ENCODE assay signal across 1 cellular context in the genomic region with DNA sequence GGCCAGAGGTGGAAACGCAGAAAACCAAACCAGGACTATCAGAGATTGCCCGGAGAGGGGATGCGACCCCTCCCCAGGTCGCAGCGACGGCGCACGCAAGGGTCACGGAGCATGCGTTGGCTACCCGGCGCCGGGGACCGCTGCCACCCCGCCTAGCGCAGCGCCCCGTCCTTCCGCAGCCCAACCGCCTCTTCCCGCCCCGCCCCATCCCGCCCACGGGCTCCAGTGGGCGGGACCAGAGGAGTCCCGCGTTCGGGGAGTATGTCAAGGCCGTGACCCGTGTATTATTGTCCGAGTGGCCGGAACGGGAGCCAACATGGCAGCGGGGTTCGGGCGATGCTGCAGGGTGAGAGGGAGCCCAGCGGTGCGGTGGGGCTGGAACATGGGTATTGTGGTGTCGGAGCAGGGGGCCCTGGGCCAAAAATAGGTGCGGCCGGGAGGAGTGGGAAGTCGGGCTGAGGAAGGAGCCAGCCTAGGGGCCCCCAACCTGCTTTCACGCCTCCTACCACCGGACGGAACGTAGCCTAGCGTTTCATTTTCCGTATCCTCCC.
TF ChIP-seq lines count a peak whose summit lies in the region.

Gene ACADM (plus strand): TSS at position 238 of the 551 bp plus-strand sequence. CDS start 79 bp downstream, at position 317.

TF ChIP-seq in WTC11, 78 proteins besides CTCF, POLR2A, EP300 and RAD21 (continued from another document and continues in another):
- 0 out of 2 replicates have a peak, but pooled peaks have one; percentile 53 for TF ChIP-seq ZNF219 (CRISPR knock-in tag; IDR thresholded peaks at IDR 0.05; ENCODE audit: borderline replicate concordance)
- TF ChIP-seq, protein P1, sequence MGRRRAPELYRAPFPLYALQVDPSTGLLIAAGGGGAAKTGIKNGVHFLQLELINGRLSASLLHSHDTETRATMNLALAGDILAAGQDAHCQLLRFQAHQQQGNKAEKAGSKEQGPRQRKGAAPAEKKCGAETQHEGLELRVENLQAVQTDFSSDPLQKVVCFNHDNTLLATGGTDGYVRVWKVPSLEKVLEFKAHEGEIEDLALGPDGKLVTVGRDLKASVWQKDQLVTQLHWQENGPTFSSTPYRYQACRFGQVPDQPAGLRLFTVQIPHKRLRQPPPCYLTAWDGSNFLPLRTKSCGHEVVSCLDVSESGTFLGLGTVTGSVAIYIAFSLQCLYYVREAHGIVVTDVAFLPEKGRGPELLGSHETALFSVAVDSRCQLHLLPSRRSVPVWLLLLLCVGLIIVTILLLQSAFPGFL (CRISPR knock-in tag; IDR thresholded peaks at IDR 0.05; ENCODE audit: borderline replicate concordance): no peak
- TF ChIP-seq RORB (CRISPR knock-in tag; IDR thresholded peaks at IDR 0.05): no peak
- TF ChIP-seq ZMAT4 (CRISPR knock-in tag; IDR thresholded peaks at IDR 0.05): no peak
- TF ChIP-seq ELF4 (CRISPR knock-in tag; IDR thresholded peaks at IDR 0.05; ENCODE audit: low read depth): no peak
- no peak for TF ChIP-seq TCF7 (CRISPR knock-in tag; IDR thresholded peaks at IDR 0.05; ENCODE audit: low read depth)
- TF ChIP-seq, protein P2, sequence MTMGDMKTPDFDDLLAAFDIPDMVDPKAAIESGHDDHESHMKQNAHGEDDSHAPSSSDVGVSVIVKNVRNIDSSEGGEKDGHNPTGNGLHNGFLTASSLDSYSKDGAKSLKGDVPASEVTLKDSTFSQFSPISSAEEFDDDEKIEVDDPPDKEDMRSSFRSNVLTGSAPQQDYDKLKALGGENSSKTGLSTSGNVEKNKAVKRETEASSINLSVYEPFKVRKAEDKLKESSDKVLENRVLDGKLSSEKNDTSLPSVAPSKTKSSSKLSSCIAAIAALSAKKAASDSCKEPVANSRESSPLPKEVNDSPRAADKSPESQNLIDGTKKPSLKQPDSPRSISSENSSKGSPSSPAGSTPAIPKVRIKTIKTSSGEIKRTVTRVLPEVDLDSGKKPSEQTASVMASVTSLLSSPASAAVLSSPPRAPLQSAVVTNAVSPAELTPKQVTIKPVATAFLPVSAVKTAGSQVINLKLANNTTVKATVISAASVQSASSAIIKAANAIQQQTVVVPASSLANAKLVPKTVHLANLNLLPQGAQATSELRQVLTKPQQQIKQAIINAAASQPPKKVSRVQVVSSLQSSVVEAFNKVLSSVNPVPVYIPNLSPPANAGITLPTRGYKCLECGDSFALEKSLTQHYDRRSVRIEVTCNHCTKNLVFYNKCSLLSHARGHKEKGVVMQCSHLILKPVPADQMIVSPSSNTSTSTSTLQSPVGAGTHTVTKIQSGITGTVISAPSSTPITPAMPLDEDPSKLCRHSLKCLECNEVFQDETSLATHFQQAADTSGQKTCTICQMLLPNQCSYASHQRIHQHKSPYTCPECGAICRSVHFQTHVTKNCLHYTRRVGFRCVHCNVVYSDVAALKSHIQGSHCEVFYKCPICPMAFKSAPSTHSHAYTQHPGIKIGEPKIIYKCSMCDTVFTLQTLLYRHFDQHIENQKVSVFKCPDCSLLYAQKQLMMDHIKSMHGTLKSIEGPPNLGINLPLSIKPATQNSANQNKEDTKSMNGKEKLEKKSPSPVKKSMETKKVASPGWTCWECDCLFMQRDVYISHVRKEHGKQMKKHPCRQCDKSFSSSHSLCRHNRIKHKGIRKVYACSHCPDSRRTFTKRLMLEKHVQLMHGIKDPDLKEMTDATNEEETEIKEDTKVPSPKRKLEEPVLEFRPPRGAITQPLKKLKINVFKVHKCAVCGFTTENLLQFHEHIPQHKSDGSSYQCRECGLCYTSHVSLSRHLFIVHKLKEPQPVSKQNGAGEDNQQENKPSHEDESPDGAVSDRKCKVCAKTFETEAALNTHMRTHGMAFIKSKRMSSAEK (CRISPR knock-in tag; IDR thresholded peaks at IDR 0.05; ENCODE audit: borderline replicate concordance): no peak
- TF ChIP-seq, protein P3, sequence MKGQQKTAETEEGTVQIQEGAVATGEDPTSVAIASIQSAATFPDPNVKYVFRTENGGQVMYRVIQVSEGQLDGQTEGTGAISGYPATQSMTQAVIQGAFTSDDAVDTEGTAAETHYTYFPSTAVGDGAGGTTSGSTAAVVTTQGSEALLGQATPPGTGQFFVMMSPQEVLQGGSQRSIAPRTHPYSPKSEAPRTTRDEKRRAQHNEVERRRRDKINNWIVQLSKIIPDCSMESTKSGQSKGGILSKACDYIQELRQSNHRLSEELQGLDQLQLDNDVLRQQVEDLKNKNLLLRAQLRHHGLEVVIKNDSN (CRISPR knock-in tag; IDR thresholded peaks at IDR 0.05): peak; percentile 40; the same call in 1 of the 2 replicates
- TF ChIP-seq, protein P4, sequence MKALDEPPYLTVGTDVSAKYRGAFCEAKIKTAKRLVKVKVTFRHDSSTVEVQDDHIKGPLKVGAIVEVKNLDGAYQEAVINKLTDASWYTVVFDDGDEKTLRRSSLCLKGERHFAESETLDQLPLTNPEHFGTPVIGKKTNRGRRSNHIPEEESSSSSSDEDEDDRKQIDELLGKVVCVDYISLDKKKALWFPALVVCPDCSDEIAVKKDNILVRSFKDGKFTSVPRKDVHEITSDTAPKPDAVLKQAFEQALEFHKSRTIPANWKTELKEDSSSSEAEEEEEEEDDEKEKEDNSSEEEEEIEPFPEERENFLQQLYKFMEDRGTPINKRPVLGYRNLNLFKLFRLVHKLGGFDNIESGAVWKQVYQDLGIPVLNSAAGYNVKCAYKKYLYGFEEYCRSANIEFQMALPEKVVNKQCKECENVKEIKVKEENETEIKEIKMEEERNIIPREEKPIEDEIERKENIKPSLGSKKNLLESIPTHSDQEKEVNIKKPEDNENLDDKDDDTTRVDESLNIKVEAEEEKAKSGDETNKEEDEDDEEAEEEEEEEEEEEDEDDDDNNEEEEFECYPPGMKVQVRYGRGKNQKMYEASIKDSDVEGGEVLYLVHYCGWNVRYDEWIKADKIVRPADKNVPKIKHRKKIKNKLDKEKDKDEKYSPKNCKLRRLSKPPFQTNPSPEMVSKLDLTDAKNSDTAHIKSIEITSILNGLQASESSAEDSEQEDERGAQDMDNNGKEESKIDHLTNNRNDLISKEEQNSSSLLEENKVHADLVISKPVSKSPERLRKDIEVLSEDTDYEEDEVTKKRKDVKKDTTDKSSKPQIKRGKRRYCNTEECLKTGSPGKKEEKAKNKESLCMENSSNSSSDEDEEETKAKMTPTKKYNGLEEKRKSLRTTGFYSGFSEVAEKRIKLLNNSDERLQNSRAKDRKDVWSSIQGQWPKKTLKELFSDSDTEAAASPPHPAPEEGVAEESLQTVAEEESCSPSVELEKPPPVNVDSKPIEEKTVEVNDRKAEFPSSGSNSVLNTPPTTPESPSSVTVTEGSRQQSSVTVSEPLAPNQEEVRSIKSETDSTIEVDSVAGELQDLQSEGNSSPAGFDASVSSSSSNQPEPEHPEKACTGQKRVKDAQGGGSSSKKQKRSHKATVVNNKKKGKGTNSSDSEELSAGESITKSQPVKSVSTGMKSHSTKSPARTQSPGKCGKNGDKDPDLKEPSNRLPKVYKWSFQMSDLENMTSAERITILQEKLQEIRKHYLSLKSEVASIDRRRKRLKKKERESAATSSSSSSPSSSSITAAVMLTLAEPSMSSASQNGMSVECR (CRISPR knock-in tag; IDR thresholded peaks at IDR 0.05; ENCODE audit: borderline replicate concordance): peak; percentile 64; the same call in 1 of the 2 replicates
- no peak for TF ChIP-seq GRHL2 (CRISPR knock-in tag; IDR thresholded peaks at IDR 0.05; ENCODE audit: insufficient replicate concordance, severe bottlenecking)
- TF ChIP-seq NR3C1 (CRISPR knock-in tag; conservative IDR thresholded peaks at IDR 0.05; ENCODE audit: low read depth): no peak
- TF ChIP-seq ZNF512 (CRISPR knock-in tag; IDR thresholded peaks at IDR 0.05; ENCODE audit: borderline replicate concordance): no peak
- TF ChIP-seq GTF2I (CRISPR knock-in tag; conservative IDR thresholded peaks at IDR 0.05): no peak
- no peak for TF ChIP-seq GABPB1 (CRISPR knock-in tag; IDR thresholded peaks at IDR 0.05)
- no peak for TF ChIP-seq STAT6 (CRISPR knock-in tag; conservative IDR thresholded peaks at IDR 0.05; ENCODE audit: low read depth)
- TF ChIP-seq, protein P5, sequence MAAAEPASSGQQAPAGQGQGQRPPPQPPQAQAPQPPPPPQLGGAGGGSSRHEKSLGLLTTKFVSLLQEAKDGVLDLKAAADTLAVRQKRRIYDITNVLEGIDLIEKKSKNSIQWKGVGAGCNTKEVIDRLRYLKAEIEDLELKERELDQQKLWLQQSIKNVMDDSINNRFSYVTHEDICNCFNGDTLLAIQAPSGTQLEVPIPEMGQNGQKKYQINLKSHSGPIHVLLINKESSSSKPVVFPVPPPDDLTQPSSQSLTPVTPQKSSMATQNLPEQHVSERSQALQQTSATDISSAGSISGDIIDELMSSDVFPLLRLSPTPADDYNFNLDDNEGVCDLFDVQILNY (CRISPR knock-in tag; IDR thresholded peaks at IDR 0.05): peak; percentile 86
- TF ChIP-seq ZNF317 (CRISPR knock-in tag; IDR thresholded peaks at IDR 0.05; ENCODE audit: borderline replicate concordance, low read depth): no peak
- no peak for TF ChIP-seq ATF1 (CRISPR knock-in tag; IDR thresholded peaks at IDR 0.05)
- TF ChIP-seq ATF2 (CRISPR knock-in tag; IDR thresholded peaks at IDR 0.05; ENCODE audit: borderline replicate concordance, low read depth): no peak
- TF ChIP-seq, protein P6, sequence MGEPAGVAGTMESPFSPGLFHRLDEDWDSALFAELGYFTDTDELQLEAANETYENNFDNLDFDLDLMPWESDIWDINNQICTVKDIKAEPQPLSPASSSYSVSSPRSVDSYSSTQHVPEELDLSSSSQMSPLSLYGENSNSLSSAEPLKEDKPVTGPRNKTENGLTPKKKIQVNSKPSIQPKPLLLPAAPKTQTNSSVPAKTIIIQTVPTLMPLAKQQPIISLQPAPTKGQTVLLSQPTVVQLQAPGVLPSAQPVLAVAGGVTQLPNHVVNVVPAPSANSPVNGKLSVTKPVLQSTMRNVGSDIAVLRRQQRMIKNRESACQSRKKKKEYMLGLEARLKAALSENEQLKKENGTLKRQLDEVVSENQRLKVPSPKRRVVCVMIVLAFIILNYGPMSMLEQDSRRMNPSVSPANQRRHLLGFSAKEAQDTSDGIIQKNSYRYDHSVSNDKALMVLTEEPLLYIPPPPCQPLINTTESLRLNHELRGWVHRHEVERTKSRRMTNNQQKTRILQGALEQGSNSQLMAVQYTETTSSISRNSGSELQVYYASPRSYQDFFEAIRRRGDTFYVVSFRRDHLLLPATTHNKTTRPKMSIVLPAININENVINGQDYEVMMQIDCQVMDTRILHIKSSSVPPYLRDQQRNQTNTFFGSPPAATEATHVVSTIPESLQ (CRISPR knock-in tag; IDR thresholded peaks at IDR 0.05): no peak
- no peak for TF ChIP-seq NR2C2 (CRISPR knock-in tag; IDR thresholded peaks at IDR 0.05)
- no peak for TF ChIP-seq HMGA2 (CRISPR knock-in tag; IDR thresholded peaks at IDR 0.05)
- no peak; the same call in 1 of the 2 replicates for TF ChIP-seq ZNF423 (CRISPR knock-in tag; IDR thresholded peaks at IDR 0.05)
- TF ChIP-seq MLX (CRISPR knock-in tag; IDR thresholded peaks at IDR 0.05): no peak
- no peak for TF ChIP-seq ZNF396 (CRISPR knock-in tag; IDR thresholded peaks at IDR 0.05; ENCODE audit: borderline replicate concordance)
- 0 out of 2 replicates have a peak, but pooled peaks have one; percentile 56 for TF ChIP-seq ESRRA (CRISPR knock-in tag; IDR thresholded peaks at IDR 0.05; ENCODE audit: borderline replicate concordance)
- 0 out of 2 replicates have a peak, but pooled peaks have one; percentile 53 for TF ChIP-seq TEAD4 (CRISPR knock-in tag; IDR thresholded peaks at IDR 0.05)
- TF ChIP-seq NFYB (CRISPR knock-in tag; conservative IDR thresholded peaks at IDR 0.05; ENCODE audit: low read depth): no peak
